ENCODE assay signal across 18 cellular contexts in genomic region chr11:111632798-111633197, GRCh38. TPM values are rescaled to one million over a fixed set of nuclear protein-coding genes. Genes with fewer than 3 reads are reported as not detected.
DNase-seq lines count a peak whose midpoint lies in the region; ATAC-seq, FAIRE-seq and TF ChIP-seq lines count a peak whose summit lies in the region.
"Had no signal": no experiment of that assay in that cellular context is flagged by ENCODE, and none has a peak within 500 bp of the region (broad histone marks: within the 10 kb centered on the region; RNA-seq: fewer than 3 reads in every experiment).

No MANE protein-coding gene starts in this region.

- intact Hi-C loops in pancreas (cut with DNase I): no loop called here

- H3K4me1 Mint-ChIP-seq in central memory CD8-positive, alpha-beta T cell: peaks cover 25% of the 10 kb centered on the region

- no peak overlapping the region for H3K4me3 Mint-ChIP-seq in central memory CD8-positive, alpha-beta T cell
- H3K4me3 Mint-ChIP-seq: activated naive CD4-positive, alpha-beta T cell treated with anti-CD3 and anti-CD28 coated beads for 36 hours; naive B cell had no signal

- peaks cover 19 to 55% (median 52%) of the 10 kb centered on the region in 3 donors for H3K4me1 ChIP-seq in pancreas

- ATAC-seq in central memory CD8-positive, alpha-beta T cell (replicated peaks; ENCODE audit: extremely low read depth, poor library complexity, severe bottlenecking): no peak
- ATAC-seq in pancreas: no peak

- H3K9me3 ChIP-seq in pancreas: no peaks in the 10 kb centered on the region
- H3K9me3 ChIP-seq: left lung had no signal

- H3K9me3 Mint-ChIP-seq in central memory CD8-positive, alpha-beta T cell: no peaks in the 10 kb centered on the region
- H3K9me3 Mint-ChIP-seq: activated naive CD4-positive, alpha-beta T cell treated with anti-CD3 and anti-CD28 coated beads for 36 hours; naive B cell had no signal

- H3K27ac Mint-ChIP-seq in central memory CD8-positive, alpha-beta T cell (ENCODE audit: low read depth): peak overlapping the region; percentile 39
- H3K27ac Mint-ChIP-seq: activated naive CD4-positive, alpha-beta T cell treated with anti-CD3 and anti-CD28 coated beads for 36 hours had no signal

- no peak for FAIRE-seq in pancreas (lab: Jason Lieb, UNC)

- H3K27ac ChIP-seq in pancreas: peak overlapping the region; percentile 35 to 82 (median 60)
- H3K27ac ChIP-seq: brain microvascular endothelial cell had no signal

- no peak overlapping the region for H3K4me3 ChIP-seq in pancreas
- H3K4me3 ChIP-seq: BLaER1 treated with 17β-estradiol and CSF1 and Interleukin-3, amounts not matched to agents 10 nM and 100 nM; left lung had no signal

- peak; percentile 10 for DNase-seq in DMS 273 treated with DMSO at 0.1 percent for 48 hours (lab: John Stamatoyannopoulos, UW)
- DNase-seq in NCI-H69 (lab: John Stamatoyannopoulos, UW): peak; percentile 42
- DNase-seq in central memory CD8-positive, alpha-beta T cell (ENCODE audit: low spot score in 2 of 2): no peak
- DNase-seq in pancreas: no peak
- no peak for DNase-seq in activated CD4-positive, alpha-beta T cell treated with anti-CD3 and anti-CD28 coated beads, Interleukin-2, amount 50 U/mL, for 4 hours
- DNase-seq in NCI-H1694 treated with DMSO at 0.1 percent for 48 hours (lab: John Stamatoyannopoulos, UW): no peak
- no peak for DNase-seq in activated naive CD4-positive, alpha-beta T cell treated with Interleukin-2 at 50 U/mL for 16 hours
- DNase-seq in central memory CD4-positive, alpha-beta T cell: no peak
- DNase-seq: activated naive CD4-positive, alpha-beta T cell treated with anti-CD3 and anti-CD28 coated beads for 36 hours; brain microvascular endothelial cell; DMS79; effector CD4-positive, alpha-beta T cell; hypothalamus; KG1; left lung; naive B cell; NCI-H187 had no signal

- WGBS in pancreas, 2 donors: 16 to 30% methylated on average over 1 of the region's 1 CpG

- H3K27me3 Mint-ChIP-seq in central memory CD8-positive, alpha-beta T cell: no peaks in the 10 kb centered on the region
- H3K27me3 Mint-ChIP-seq: naive B cell had no signal

- no peak for TF ChIP-seq CTCF in pancreas (IDR thresholded peaks at IDR 0.05)

- no peaks in the 10 kb centered on the region for H3K36me3 Mint-ChIP-seq in central memory CD8-positive, alpha-beta T cell (ENCODE audit: insufficient read depth)

- H3K27me3 ChIP-seq in pancreas: no peaks in the 10 kb centered on the region
- H3K27me3 ChIP-seq: BLaER1 treated with 17β-estradiol and CSF1 and Interleukin-3, amounts not matched to agents 10 nM and 100 nM; brain microvascular endothelial cell; left lung had no signal

- no peaks in the 10 kb centered on the region for H3K36me3 ChIP-seq in pancreas
- H3K36me3 ChIP-seq: brain microvascular endothelial cell, left lung had no signal

RNA-seq across cellular contexts. Expression of gene SIK2, which starts 30.5 kb away (rescaled TPM):
- total RNA-seq in pancreas: 10 to 100 TPM; 10.7 to 24.7 (median 18.3) TPM
- 1 to 10 TPM; 4.7 to 9.7 TPM for polyA plus RNA-seq in pancreas

Comparison
In these comparisons a context has a peak if more than half of its experiments do, and no peak if none do; other contexts are left out.
1. DNase-seq: peak in DMS 273 treated with DMSO at 0.1 percent for 48 hours (single experiment) and NCI-H69 (single experiment); none in central memory CD8-positive, alpha-beta T cell (0 of 2), pancreas (0 of 6), activated CD4-positive, alpha-beta T cell treated with anti-CD3 and anti-CD28 coated beads, Interleukin-2, amount 50 U/mL, for 4 hours (0 of 2), NCI-H1694 treated with DMSO at 0.1 percent for 48 hours (single experiment), activated naive CD4-positive, alpha-beta T cell treated with Interleukin-2 at 50 U/mL for 16 hours (single experiment) and central memory CD4-positive, alpha-beta T cell (single experiment).